Comparison of ENCODE assay signal across 16 cellular contexts in genomic region chr18:8744656-8745055, GRCh38. TPM values are rescaled to one million over a fixed set of nuclear protein-coding genes. Genes with fewer than 3 reads are reported as not detected.
DNase-seq lines count a peak whose midpoint lies in the region; ATAC-seq and FAIRE-seq lines count a peak whose summit lies in the region.
"Had no signal": no experiment of that assay in that cellular context is flagged by ENCODE, and none has a peak within 500 bp of the region (broad histone marks: within the 10 kb centered on the region; RNA-seq: fewer than 3 reads in every experiment).

No MANE protein-coding gene starts in this region.

- H3K9me3 ChIP-seq in small intestine (ENCODE audit: control insufficient read depth, low read depth) (no peaks in the 10 kb centered on the region), right cardiac atrium (ENCODE audit: control insufficient read depth, low read length) (no peaks in the 10 kb centered on the region)
- H3K9me3 ChIP-seq: gastroesophageal sphincter, ovary had no signal

- ATAC-seq in activated T-cell treated with anti-CD3 and anti-CD28 coated beads, Interleukin-2, amount 50 U/mL, for 4 hours: peak; percentile 48 to 65
- ATAC-seq in HG02623 (IDR thresholded peaks at IDR 0.05; ENCODE audit: unreplicated experiment) (no peak), right cardiac atrium (no peak)
- ATAC-seq: gastroesophageal sphincter, HepG2 had no signal

- no peak for DNase-seq in activated T-cell treated with anti-CD3 and anti-CD28 coated beads, Interleukin-2, amount 50 U/mL, for 4 hours
- DNase-seq in activated T-cell treated with anti-CD3 and anti-CD28 coated beads for 4 hours (no peak), NCI-H2171 (lab: John Stamatoyannopoulos, UW) (peak; percentile 42), small intestine (peak; percentile 56), OCI-M1 (lab: John Stamatoyannopoulos, UW) (no peak), right cardiac atrium (no peak)
- DNase-seq in activated naive CD4-positive, alpha-beta T cell treated with anti-CD3 and anti-CD28 coated beads, Interleukin-2, amount 10 ng/mL, durations not matched to agents 7 days and 5 days: peak; percentile 73
- DNase-seq: DMS153, NCI-H1417 treated with DMSO at 0.1 percent for 48 hours, NCI-H510A treated with DMSO at 0.1 percent for 48 hours, ovary had no signal

- H3K36me3 Mint-ChIP-seq in activated T-cell treated with anti-CD3 and anti-CD28 coated beads, Interleukin-2, amount 50 U/mL, for 4 hours (ENCODE audit: insufficient read depth): no peaks in the 10 kb centered on the region
- peaks cover 30% of the 10 kb centered on the region for H3K36me3 Mint-ChIP-seq in activated naive CD4-positive, alpha-beta T cell treated with anti-CD3 and anti-CD28 coated beads, Interleukin-2, amount 10 ng/mL, durations not matched to agents 7 days and 5 days

- peaks cover 36% of the 10 kb centered on the region for H3K4me1 Mint-ChIP-seq in activated T-cell treated with anti-CD3 and anti-CD28 coated beads, Interleukin-2, amount 50 U/mL, for 4 hours (ENCODE audit: low read depth)
- H3K4me1 Mint-ChIP-seq in activated naive CD4-positive, alpha-beta T cell treated with anti-CD3 and anti-CD28 coated beads, Interleukin-2, amount 10 ng/mL, durations not matched to agents 7 days and 5 days: peaks cover 80% of the 10 kb centered on the region

- H3K27ac ChIP-seq in small intestine (ENCODE audit: low read depth in 1 of 2, low read length in 1 of 2) (no peak overlapping the region), right cardiac atrium (ENCODE audit: low read length) (no peak overlapping the region)
- H3K27ac ChIP-seq: gastroesophageal sphincter, ovary had no signal

- no peaks in the 10 kb centered on the region for H3K36me3 ChIP-seq in small intestine (ENCODE audit: control insufficient read depth in 2 of 2, insufficient read depth in 2 of 2, low read length in 2 of 2)
- H3K36me3 ChIP-seq: gastroesophageal sphincter, ovary had no signal

- FAIRE-seq in small intestine (lab: Jason Lieb, UNC): no peak
- FAIRE-seq: HepG2, islet of Langerhans had no signal

- H3K4me3 ChIP-seq in small intestine (ENCODE audit: low read depth in 1 of 2, low read length in 2 of 2) (no peak overlapping the region), right cardiac atrium (ENCODE audit: low read length) (no peak overlapping the region)
- H3K4me3 ChIP-seq: gastroesophageal sphincter, ovary had no signal

- no peaks in the 10 kb centered on the region for H3K27me3 Mint-ChIP-seq in activated T-cell treated with anti-CD3 and anti-CD28 coated beads, Interleukin-2, amount 50 U/mL, for 4 hours (ENCODE audit: low read depth)
- H3K27me3 Mint-ChIP-seq in activated naive CD4-positive, alpha-beta T cell treated with anti-CD3 and anti-CD28 coated beads, Interleukin-2, amount 10 ng/mL, durations not matched to agents 7 days and 5 days: peaks cover 15% of the 10 kb centered on the region
- H3K27me3 Mint-ChIP-seq: type B pancreatic cell had no signal

- H3K27me3 ChIP-seq in small intestine (ENCODE audit: control insufficient read depth in 2 of 2, insufficient read depth in 2 of 2, low read length in 2 of 2) (no peaks in the 10 kb centered on the region), right cardiac atrium (ENCODE audit: control insufficient read depth, insufficient read depth) (no peaks in the 10 kb centered on the region)
- H3K27me3 ChIP-seq: gastroesophageal sphincter, ovary had no signal

- H3K4me3 Mint-ChIP-seq in activated T-cell treated with anti-CD3 and anti-CD28 coated beads, Interleukin-2, amount 50 U/mL, for 4 hours: no peak overlapping the region
- peak overlapping the region; percentile 47 for H3K4me3 Mint-ChIP-seq in activated naive CD4-positive, alpha-beta T cell treated with anti-CD3 and anti-CD28 coated beads, Interleukin-2, amount 10 ng/mL, durations not matched to agents 7 days and 5 days
- H3K4me3 Mint-ChIP-seq: type B pancreatic cell had no signal

- H3K4me1 ChIP-seq in small intestine (ENCODE audit: control insufficient read depth in 2 of 2, insufficient read depth in 1 of 2, low read depth in 1 of 2, low read length in 1 of 2) (peaks cover 0 to 3% of the 10 kb centered on the region in 2 donors), right cardiac atrium (ENCODE audit: control insufficient read depth, insufficient read depth, low read length) (no peaks in the 10 kb centered on the region)

- intact Hi-C loops in right cardiac atrium (cut with DNase I): no loop called here

- WGBS in small intestine, 3 donors: 67 to 91% (median 69%) methylated on average over 4 of the region's 4 CpGs
- 81% methylated on average over 4 of the region's 4 CpGs for WGBS in right cardiac atrium

- CTCF ChIA-PET in activated naive CD4-positive, alpha-beta T cell treated with anti-CD3 and anti-CD28 coated beads, Interleukin-2, amount 10 ng/mL, durations not matched to agents 7 days and 5 days (lab: Charles Lee): no interaction called here

- H3K9me3 Mint-ChIP-seq in activated T-cell treated with anti-CD3 and anti-CD28 coated beads, Interleukin-2, amount 50 U/mL, for 4 hours: peaks cover 14% of the 10 kb centered on the region
- H3K9me3 Mint-ChIP-seq in activated naive CD4-positive, alpha-beta T cell treated with anti-CD3 and anti-CD28 coated beads, Interleukin-2, amount 10 ng/mL, durations not matched to agents 7 days and 5 days: peaks cover 37% of the 10 kb centered on the region
- H3K9me3 Mint-ChIP-seq: type B pancreatic cell had no signal

- H3K27ac Mint-ChIP-seq in activated naive CD4-positive, alpha-beta T cell treated with anti-CD3 and anti-CD28 coated beads, Interleukin-2, amount 10 ng/mL, durations not matched to agents 7 days and 5 days: peak overlapping the region; percentile 82
- H3K27ac Mint-ChIP-seq: type B pancreatic cell had no signal

RNA-seq across cellular contexts. Expression of gene MTCL1, which starts 39.3 kb away (rescaled TPM):
- under 1 TPM; 0.23 to 0.73 (median 0.69) TPM for total RNA-seq in activated T-cell treated with anti-CD3 and anti-CD28 coated beads, Interleukin-2, amount 50 U/mL, for 4 hours
- polyA plus RNA-seq in small intestine (1 to 10 TPM; 2.5 to 7.6 (median 4.3) TPM), right cardiac atrium (6.1 TPM)
- 1 to 10 TPM; 5.3 to 8.7 (median 6.9) TPM for total RNA-seq in right cardiac atrium

Comparison
In these comparisons a context has a peak if more than half of its experiments do, and no peak if none do; other contexts are left out.
1. ATAC-seq: peak in activated T-cell treated with anti-CD3 and anti-CD28 coated beads, Interleukin-2, amount 50 U/mL, for 4 hours (2 of 2); none in HG02623 (single experiment) and right cardiac atrium (0 of 2).
2. DNase-seq: peak in NCI-H2171 (single experiment), activated naive CD4-positive, alpha-beta T cell treated with anti-CD3 and anti-CD28 coated beads, Interleukin-2, amount 10 ng/mL, durations not matched to agents 7 days and 5 days (single experiment) and small intestine (single experiment); none in activated T-cell treated with anti-CD3 and anti-CD28 coated beads, Interleukin-2, amount 50 U/mL, for 4 hours (single experiment), activated T-cell treated with anti-CD3 and anti-CD28 coated beads for 4 hours (single experiment), OCI-M1 (single experiment) and right cardiac atrium (0 of 3).